Comparison of ENCODE assay signal across 9 cellular contexts in the genomic region with DNA sequence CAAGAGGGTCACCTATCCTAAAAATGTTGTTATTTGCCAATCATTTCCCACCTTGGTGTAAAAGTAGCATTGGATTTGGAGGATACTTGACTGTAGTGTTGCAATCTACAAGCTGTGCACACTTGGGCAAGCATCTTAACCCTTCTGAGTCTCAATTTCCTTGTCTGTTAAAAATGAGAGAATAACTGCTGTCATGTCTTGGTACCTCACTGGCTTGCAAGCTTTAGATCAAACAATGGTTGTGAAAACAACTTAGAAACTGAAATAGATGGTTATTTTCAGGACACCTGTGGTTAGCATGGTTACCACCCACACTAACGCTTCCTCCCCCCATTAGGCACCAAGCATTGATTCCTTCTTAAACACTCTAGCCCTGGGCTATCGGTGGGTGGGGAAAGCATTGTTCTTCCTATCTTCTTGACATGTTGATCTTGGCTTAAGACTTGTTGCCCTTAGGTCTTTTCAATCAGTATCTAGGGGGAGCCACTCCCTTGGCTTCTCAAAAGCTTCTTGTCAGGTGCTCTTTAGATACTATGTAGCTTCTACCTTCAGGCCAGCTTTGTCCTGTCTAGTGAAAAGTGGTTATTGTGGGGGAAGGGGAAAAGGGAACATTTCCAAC. TPM values are rescaled to one million over a fixed set of nuclear protein-coding genes. Genes with fewer than 3 reads are reported as not detected.
DNase-seq lines count a peak whose midpoint lies in the region; ATAC-seq and TF ChIP-seq lines count a peak whose summit lies in the region.
"Had no signal": no experiment of that assay in that cellular context is flagged by ENCODE, and none has a peak within 500 bp of the region (broad histone marks: within the 10 kb centered on the region; RNA-seq: fewer than 3 reads in every experiment).

No MANE protein-coding gene starts in this region.

- H3K4me3 ChIP-seq in MM.1S (ENCODE audit: low read length) (no peak overlapping the region), MG63 (no peak overlapping the region)

- no peak overlapping the region for H3K9ac ChIP-seq in MM.1S (ENCODE audit: low read length)

- H3K9me3 ChIP-seq in MM.1S (replicated peaks; ENCODE audit: insufficient read depth, low read length) (no peaks in the 10 kb centered on the region), MG63 (no peaks in the 10 kb centered on the region)

- H3K4me1 Mint-ChIP-seq in activated CD4-positive, alpha-beta T cell treated with anti-CD3 and anti-CD28 coated beads, Interleukin-2, amount 10 ng/mL, durations not matched to agents 24 days and 14 days, result peaks cover 23% of the 10 kb centered on the region

- no peak for TF ChIP-seq CTCF in MM.1S (IDR thresholded peaks at IDR 0.05; ENCODE audit: low read length)

- no peaks in the 10 kb centered on the region for H3K36me3 Mint-ChIP-seq in activated CD4-positive, alpha-beta T cell treated with anti-CD3 and anti-CD28 coated beads, Interleukin-2, amount 10 ng/mL, durations not matched to agents 24 days and 14 days (ENCODE audit: low read depth)

- peak; percentile 78 for ATAC-seq in HG02588 (IDR thresholded peaks at IDR 0.05; ENCODE audit: unreplicated experiment)

- no peak overlapping the region for H2AFZ ChIP-seq in MM.1S (ENCODE audit: low read length)

- no peaks in the 10 kb centered on the region for H3K79me2 ChIP-seq in MM.1S (ENCODE audit: low read length)

- H3K4me3 Mint-ChIP-seq in activated CD4-positive, alpha-beta T cell treated with anti-CD3 and anti-CD28 coated beads, Interleukin-2, amount 10 ng/mL, durations not matched to agents 24 days and 14 days, result no peak overlapping the region

- peak overlapping the region; percentile 48 for H3K4me2 ChIP-seq in MM.1S (ENCODE audit: low read depth, low read length)

- peak; percentile 55 for DNase-seq in activated CD4-positive, alpha-beta T cell treated with anti-CD3 and anti-CD28 coated beads, Interleukin-2, amount 10 ng/mL, durations not matched to agents 24 days and 14 days
- no peak for DNase-seq in activated CD4-positive, alpha-beta T cell treated with anti-CD3 and anti-CD28 coated beads, Interleukin-2, amount 50 U/mL, for 4 hours
- DNase-seq in MM.1S (peak; percentile 88), MG63 (no peak), HPDE6-E6E7 (ENCODE audit: extremely low spot score) (no peak), posterior cingulate gyrus (no peak)
- peak; percentile 24 for DNase-seq in stimulated activated CD8-positive, alpha-beta memory T cell treated with anti-CD3 and anti-CD28 coated beads, Interleukin-4, amount 100 ng/mL, for 48 hours
- DNase-seq: KBM-7 had no signal

- H3K9me3 Mint-ChIP-seq in activated CD4-positive, alpha-beta T cell treated with anti-CD3 and anti-CD28 coated beads, Interleukin-2, amount 10 ng/mL, durations not matched to agents 24 days and 14 days, result no peaks in the 10 kb centered on the region

- peaks cover 3% of the 10 kb centered on the region for H3K27me3 Mint-ChIP-seq in activated CD4-positive, alpha-beta T cell treated with anti-CD3 and anti-CD28 coated beads, Interleukin-2, amount 10 ng/mL, durations not matched to agents 24 days and 14 days

- intact Hi-C loops in activated CD4-positive, alpha-beta T cell treated with anti-CD3 and anti-CD28 coated beads, Interleukin-2, amount 10 ng/mL, durations not matched to agents 24 days and 14 days (cut with micrococcal nuclease), result loop anchor here (1.0 to 2.0 kb wide), 2 partner anchors 11 to 172 kb away; a partner anchor contains a TSS
- intact Hi-C loops in posterior cingulate gyrus (cut with DNase I), result no loop called here

- H4K20me1 ChIP-seq in MM.1S (ENCODE audit: insufficient read depth, low read length), result 0 out of 2 replicates have a peak, but pooled peaks cover 3% of the 10 kb centered on the region

- H3K27me3 ChIP-seq in MM.1S (replicated peaks; ENCODE audit: insufficient read depth, low read length), result peaks cover 32% of the 10 kb centered on the region
- no peaks in the 10 kb centered on the region for H3K27me3 ChIP-seq in MG63

- no peaks in the 10 kb centered on the region for H3K9me2 ChIP-seq in MM.1S (replicated peaks; ENCODE audit: insufficient read depth, low read length)

- H3K27ac ChIP-seq in MM.1S (ENCODE audit: low read length), result peak overlapping the region; percentile 4; the same call in 1 of the 2 replicates

- peaks cover 16% of the 10 kb centered on the region for H3K4me1 ChIP-seq in MM.1S (ENCODE audit: low read length)

- H3K27ac Mint-ChIP-seq in activated CD4-positive, alpha-beta T cell treated with anti-CD3 and anti-CD28 coated beads, Interleukin-2, amount 10 ng/mL, durations not matched to agents 24 days and 14 days, result no peak overlapping the region

- H3K36me3 ChIP-seq in MM.1S (replicated peaks; ENCODE audit: insufficient read depth, low read length), result no peaks in the 10 kb centered on the region
- H3K36me3 ChIP-seq in MG63, result no peaks in the 10 kb centered on the region

- peaks cover 19% of the 10 kb centered on the region for H3F3A ChIP-seq in MM.1S (ENCODE audit: insufficient read depth, low read length)

RNA-seq across cellular contexts. Expression of a gene that starts 10.6 kb away (rescaled TPM):
- 2.5 TPM in 2 replicates for total RNA-seq in activated CD4-positive, alpha-beta T cell treated with anti-CD3 and anti-CD28 coated beads, Interleukin-2, amount 10 ng/mL, durations not matched to agents 24 days and 14 days
- total RNA-seq in MG63 (2014; rRNA removed; shearing (Covaris generic); ENCODE audit: low replicate concordance), result 0.79 and 2.7 TPM in 2 replicates

Comparison
In these comparisons a context has a peak if more than half of its experiments do, and no peak if none do; other contexts are left out.
1. DNase-seq: peak in activated CD4-positive, alpha-beta T cell treated with anti-CD3 and anti-CD28 coated beads, Interleukin-2, amount 10 ng/mL, durations not matched to agents 24 days and 14 days (single experiment), MM.1S (single experiment) and stimulated activated CD8-positive, alpha-beta memory T cell treated with anti-CD3 and anti-CD28 coated beads, Interleukin-4, amount 100 ng/mL, for 48 hours (single experiment); none in activated CD4-positive, alpha-beta T cell treated with anti-CD3 and anti-CD28 coated beads, Interleukin-2, amount 50 U/mL, for 4 hours (0 of 2), MG63 (single experiment), HPDE6-E6E7 (single experiment) and posterior cingulate gyrus (0 of 10).